ENCODE assay signal across 4 cellular contexts in the genomic region with DNA sequence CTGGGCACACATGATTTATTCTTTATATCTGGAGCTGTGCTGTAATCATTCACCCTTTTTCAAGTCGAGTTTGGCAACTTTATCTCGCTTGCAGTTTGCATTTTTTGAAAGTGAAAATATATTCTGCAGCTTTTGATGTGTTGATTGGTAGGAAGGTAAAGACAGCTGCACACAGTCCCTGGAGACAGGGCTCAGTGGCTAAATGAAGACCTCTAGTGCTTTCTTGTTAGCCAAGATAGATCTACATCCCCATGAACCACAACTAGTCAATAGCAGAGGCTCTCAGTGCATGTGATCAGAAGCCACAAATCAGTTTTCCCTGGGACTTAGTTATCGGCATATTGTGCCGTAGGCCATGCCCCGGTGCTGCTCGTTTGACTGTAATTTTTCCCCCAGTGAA.
TF ChIP-seq lines count a peak whose summit lies in the region.

No MANE protein-coding gene starts in this region.

TF ChIP-seq in GM23338, 12 proteins besides CTCF, POLR2A, EP300 and RAD21 (continued from another document and continues in another):
- TF ChIP-seq REST (IDR thresholded peaks at IDR 0.05; ENCODE audit: unreplicated experiment) (no peak), EZH2 (IDR thresholded peaks at IDR 0.05; ENCODE audit: low read depth, unreplicated experiment) (no peak), EZH2phosphoT487 (IDR thresholded peaks at IDR 0.05; ENCODE audit: unreplicated experiment) (no peak), NANOG (IDR thresholded peaks at IDR 0.05; ENCODE audit: borderline replicate concordance) (no peak), POLR2AphosphoS5 (IDR thresholded peaks at IDR 0.05; ENCODE audit: low read depth) (no peak), ZNF114 (CRISPR knock-in tag; IDR thresholded peaks at IDR 0.05) (no peak), CREB1 (CRISPR knock-in tag; IDR thresholded peaks at IDR 0.05; ENCODE audit: low read depth) (no peak), STAT1 (IDR thresholded peaks at IDR 0.05; ENCODE audit: unreplicated experiment) (no peak), ZNF331 (CRISPR knock-in tag; IDR thresholded peaks at IDR 0.05; ENCODE audit: low read depth) (no peak)
- TF ChIP-seq, protein P1, sequence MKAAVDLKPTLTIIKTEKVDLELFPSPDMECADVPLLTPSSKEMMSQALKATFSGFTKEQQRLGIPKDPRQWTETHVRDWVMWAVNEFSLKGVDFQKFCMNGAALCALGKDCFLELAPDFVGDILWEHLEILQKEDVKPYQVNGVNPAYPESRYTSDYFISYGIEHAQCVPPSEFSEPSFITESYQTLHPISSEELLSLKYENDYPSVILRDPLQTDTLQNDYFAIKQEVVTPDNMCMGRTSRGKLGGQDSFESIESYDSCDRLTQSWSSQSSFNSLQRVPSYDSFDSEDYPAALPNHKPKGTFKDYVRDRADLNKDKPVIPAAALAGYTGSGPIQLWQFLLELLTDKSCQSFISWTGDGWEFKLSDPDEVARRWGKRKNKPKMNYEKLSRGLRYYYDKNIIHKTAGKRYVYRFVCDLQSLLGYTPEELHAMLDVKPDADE (IDR thresholded peaks at IDR 0.05) = no peak

TF ChIP-seq in WTC11, 78 proteins besides CTCF, POLR2A, EP300 and RAD21 (continued from another document):
- TF ChIP-seq, protein P2, sequence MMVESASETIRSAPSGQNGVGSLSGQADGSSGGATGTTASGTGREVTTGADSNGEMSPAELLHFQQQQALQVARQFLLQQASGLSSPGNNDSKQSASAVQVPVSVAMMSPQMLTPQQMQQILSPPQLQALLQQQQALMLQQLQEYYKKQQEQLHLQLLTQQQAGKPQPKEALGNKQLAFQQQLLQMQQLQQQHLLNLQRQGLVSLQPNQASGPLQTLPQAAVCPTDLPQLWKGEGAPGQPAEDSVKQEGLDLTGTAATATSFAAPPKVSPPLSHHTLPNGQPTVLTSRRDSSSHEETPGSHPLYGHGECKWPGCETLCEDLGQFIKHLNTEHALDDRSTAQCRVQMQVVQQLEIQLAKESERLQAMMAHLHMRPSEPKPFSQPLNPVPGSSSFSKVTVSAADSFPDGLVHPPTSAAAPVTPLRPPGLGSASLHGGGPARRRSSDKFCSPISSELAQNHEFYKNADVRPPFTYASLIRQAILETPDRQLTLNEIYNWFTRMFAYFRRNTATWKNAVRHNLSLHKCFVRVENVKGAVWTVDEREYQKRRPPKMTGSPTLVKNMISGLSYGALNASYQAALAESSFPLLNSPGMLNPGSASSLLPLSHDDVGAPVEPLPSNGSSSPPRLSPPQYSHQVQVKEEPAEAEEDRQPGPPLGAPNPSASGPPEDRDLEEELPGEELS (CRISPR knock-in tag; IDR thresholded peaks at IDR 0.05) = no peak

TF ChIP-seq in neural cell, 6 proteins besides CTCF, POLR2A, EP300 and RAD21 (continued from another document):
- TF ChIP-seq REST (IDR thresholded peaks at IDR 0.05; ENCODE audit: borderline replicate concordance) = no peak
- no peak for TF ChIP-seq EZH2 (IDR thresholded peaks at IDR 0.05; ENCODE audit: borderline replicate concordance, insufficient read depth, low read length, poor library complexity, severe bottlenecking)

TF ChIP-seq in SK-N-SH treated with all-trans-retinoic acid at 6 μM for 48 hours, 23 proteins besides CTCF, POLR2A, EP300 and RAD21 (continued from another document):
- TF ChIP-seq ISL1 (CRISPR knock-in tag; IDR thresholded peaks at IDR 0.05) (no peak), ARNTL (CRISPR knock-in tag; IDR thresholded peaks at IDR 0.05; ENCODE audit: borderline replicate concordance, low read depth) (no peak), GLIS3 (CRISPR knock-in tag; IDR thresholded peaks at IDR 0.05) (no peak), ESRRG (CRISPR knock-in tag; IDR thresholded peaks at IDR 0.05) (no peak), OSR1 (CRISPR knock-in tag; IDR thresholded peaks at IDR 0.05) (no peak)
